Comparison of ENCODE assay signal across 7 cellular contexts in genomic region chr22:29545053-29545452, GRCh38. TPM values are rescaled to one million over a fixed set of nuclear protein-coding genes. Genes with fewer than 3 reads are reported as not detected.
A peak's percentile ranks its signal among the peaks of the same experiment; 100 is the strongest.
DNase-seq lines count a peak whose midpoint lies in the region; ATAC-seq, FAIRE-seq and TF ChIP-seq lines count a peak whose summit lies in the region.
"Not testable (repeated sequence)": the region's sequence is repeated elsewhere in the genome, so short reads cannot be mapped to it uniquely, and the experiment has no call there.

No MANE protein-coding gene starts in this region.

- peaks cover 81% of the 10 kb centered on the region for H3K36me3 Mint-ChIP-seq in CD8-positive, alpha-beta T cell
- H3K36me3 Mint-ChIP-seq in activated T-helper 17 cell treated with anti-CD3 and anti-CD28 coated beads, Interleukin-2, amount 50 U/mL, for 72 hours (ENCODE audit: low read depth): peaks cover 95% of the 10 kb centered on the region
- peaks cover 39% of the 10 kb centered on the region for H3K36me3 Mint-ChIP-seq in neural progenitor cell

- 54% methylated on average over 6 of the region's 8 CpGs for WGBS in K562 (ENCODE audit: insufficient coverage, low coverage, missing lambda C conversion rate)

- H3K27ac Mint-ChIP-seq in CD8-positive, alpha-beta T cell: peak overlapping the region; percentile 7
- peak overlapping the region; percentile 44 for H3K27ac Mint-ChIP-seq in activated T-helper 17 cell treated with anti-CD3 and anti-CD28 coated beads, Interleukin-2, amount 50 U/mL, for 72 hours
- H3K27ac Mint-ChIP-seq in neural progenitor cell: peak overlapping the region; percentile 5

- not testable (repeated sequence) for H3K79me2 ChIP-seq in K562 (ENCODE audit: control insufficient read depth, insufficient read depth, low read length); neural progenitor cell (ENCODE audit: low read depth)

- not testable (repeated sequence) for H3K4me1 ChIP-seq in CD8-positive, alpha-beta T cell (ENCODE audit: insufficient read depth, low read length); K562 (replicated peaks in 1 of 2; ENCODE audit: control insufficient read depth in 2 of 2, insufficient read depth in 2 of 2, low read length in 2 of 2); neural progenitor cell

- peaks cover 28% of the 10 kb centered on the region for H3K36me3 ChIP-seq in CD8-positive, alpha-beta T cell (ENCODE audit: insufficient read depth, low read length)
- H3K36me3 ChIP-seq in K562 (ENCODE audit: control insufficient read depth, insufficient read depth, low read length) (peaks cover 75% of the 10 kb centered on the region; the same call in 2 of the 3 replicates), neural progenitor cell (peaks cover 16% of the 10 kb centered on the region)

- not testable (repeated sequence) for TF ChIP-seq EP300 in K562 (IDR thresholded peaks at IDR 0.05; ENCODE audit: low read length)

- not testable (repeated sequence) for H2AFZ ChIP-seq in K562 (ENCODE audit: low read depth, low read length); neural progenitor cell (replicated peaks)

- intact Hi-C loops in CD8-positive, alpha-beta T cell (cut with DNase I, micrococcal nuclease); K562 (cut with micrococcal nuclease): not testable (repeated sequence)

- H3K4me2 ChIP-seq in K562 (ENCODE audit: insufficient read depth, low read length); neural progenitor cell: not testable (repeated sequence)

- CTCF ChIA-PET in CD8-positive, alpha-beta T cell (lab: Charles Lee); K562 (lab: Yijun Ruan, JAX; ENCODE audit: low intra/inter-chr PET ratio): not testable (repeated sequence)

- BruUV-seq in K562 (replicated peaks; lab: Mats Ljungman, UMichigan): not testable (repeated sequence)

- not testable (repeated sequence) for H3K27ac ChIP-seq in CD8-positive, alpha-beta T cell (ENCODE audit: low read depth, low read length); K562 (ENCODE audit: extremely low read depth, low read depth, low read length); neural progenitor cell
- H3K27ac ChIP-seq in VCaP: peak overlapping the region; percentile 19; the same call in 1 of the 2 replicates

- not testable (repeated sequence) for FAIRE-seq in K562 (lab: Jason Lieb, UNC)

- H3K27me3 ChIP-seq in CD8-positive, alpha-beta T cell (ENCODE audit: insufficient read depth, low read length); K562 (ENCODE audit: control insufficient read depth in 2 of 2, insufficient read depth in 2 of 2, low read length in 2 of 2); neural progenitor cell: not testable (repeated sequence)

- not testable (repeated sequence) for H4K20me1 ChIP-seq in K562 (replicated peaks; ENCODE audit: control insufficient read depth, insufficient read depth, low read length); neural progenitor cell (ENCODE audit: low read depth)

- not testable (repeated sequence) for H3K4me3 Mint-ChIP-seq in CD8-positive, alpha-beta T cell; activated T-helper 17 cell treated with anti-CD3 and anti-CD28 coated beads, Interleukin-2, amount 50 U/mL, for 72 hours; neural progenitor cell

- POLR2A ChIA-PET in CD8-positive, alpha-beta T cell (lab: Charles Lee); K562 (lab: Yijun Ruan, JAX): not testable (repeated sequence)

- TF ChIP-seq POLR2A in K562 (conservative IDR thresholded peaks at IDR 0.05): not testable (repeated sequence)

- not testable (repeated sequence) for TF ChIP-seq CTCF in CD8-positive, alpha-beta T cell (IDR thresholded peaks at IDR 0.05); VCaP (conservative IDR thresholded peaks at IDR 0.05); K562 (IDR thresholded peaks at IDR 0.05 in 2 of 3, conservative IDR thresholded peaks at IDR 0.05 in 1 of 3; ENCODE audit: insufficient read depth in 2 of 3, low read depth in 1 of 3, low read length in 3 of 3); choroid plexus epithelial cell (conservative IDR thresholded peaks at IDR 0.05; ENCODE audit: low read depth, low read length); neural progenitor cell (IDR thresholded peaks at IDR 0.05)

- H3K9me1 ChIP-seq in K562 (ENCODE audit: control insufficient read depth, insufficient read depth, low read length): not testable (repeated sequence)

- not testable (repeated sequence) for DNase-seq in CD8-positive, alpha-beta T cell; K562 (ENCODE audit: extremely low read depth in 1 of 4, low spot score in 3 of 4); neural progenitor cell (ENCODE audit: low spot score)
- DNase-seq in SK-MEL-5 (ENCODE audit: low read depth, low spot score) (peak; percentile 29), choroid plexus epithelial cell (ENCODE audit: low read depth) (peak; percentile 18)

- H3K9me3 Mint-ChIP-seq in CD8-positive, alpha-beta T cell; activated T-helper 17 cell treated with anti-CD3 and anti-CD28 coated beads, Interleukin-2, amount 50 U/mL, for 72 hours; neural progenitor cell: not testable (repeated sequence)

- H3F3A ChIP-seq in neural progenitor cell (ENCODE audit: low read depth): not testable (repeated sequence)

- in situ Hi-C loops in SK-MEL-5 (cut with HindIII; ENCODE audit: low pct_unique_long_range_greater_than_20kb, low sequenced_read_pairs); K562 (cut with MboI): not testable (repeated sequence)

- H3K9me3 ChIP-seq in CD8-positive, alpha-beta T cell (ENCODE audit: low read length); K562 (replicated peaks; ENCODE audit: control insufficient read depth, insufficient read depth, low read depth, low read length); neural progenitor cell (ENCODE audit: low read depth): not testable (repeated sequence)

- ATAC-seq in CD8-positive, alpha-beta T cell; activated T-helper 17 cell treated with anti-CD3 and anti-CD28 coated beads, Interleukin-2, amount 50 U/mL, for 72 hours (replicated peaks); K562: not testable (repeated sequence)

- not testable (repeated sequence) for H3K4me3 ChIP-seq in CD8-positive, alpha-beta T cell (ENCODE audit: low read depth, low read length); K562; choroid plexus epithelial cell (ENCODE audit: low read depth, low read length); neural progenitor cell

- TF ChIP-seq RAD21 in K562 (CRISPR knock-in tag; conservative IDR thresholded peaks at IDR 0.05 in 1 of 2, IDR thresholded peaks at IDR 0.05 in 1 of 2): not testable (repeated sequence)

- H3K4me1 Mint-ChIP-seq in CD8-positive, alpha-beta T cell (ENCODE audit: low read depth): peaks cover 10% of the 10 kb centered on the region
- H3K4me1 Mint-ChIP-seq in activated T-helper 17 cell treated with anti-CD3 and anti-CD28 coated beads, Interleukin-2, amount 50 U/mL, for 72 hours; neural progenitor cell: not testable (repeated sequence)

- not testable (repeated sequence) for H3K27me3 Mint-ChIP-seq in CD8-positive, alpha-beta T cell (ENCODE audit: low read depth); activated T-helper 17 cell treated with anti-CD3 and anti-CD28 coated beads, Interleukin-2, amount 50 U/mL, for 72 hours; neural progenitor cell (ENCODE audit: insufficient read depth, low read depth)

- not testable (repeated sequence) for H3K9ac ChIP-seq in K562 (ENCODE audit: insufficient read depth in 1 of 2, low read depth in 2 of 2, low read length in 2 of 2); neural progenitor cell

RNA-seq across cellular contexts. Expression of gene THOC5, which starts 8.5 kb away (rescaled TPM):
- 10 to 100 TPM; 33.5 to 35.0 TPM for total RNA-seq in CD8-positive, alpha-beta T cell
- 107 and 115 TPM in 2 replicates for total RNA-seq in SK-MEL-5 (2014; rRNA removed; shearing (Covaris generic))
- polyA plus RNA-seq in SK-MEL-5 (2015; cell fraction: cytosol; rRNA removed): 76.6 and 115 TPM in 2 replicates
- polyA plus RNA-seq in SK-MEL-5 (2015; cell fraction: nucleus; rRNA removed): 228 and 244 TPM in 2 replicates
- 10 to 100 TPM; 51.4 to 65.9 TPM for total RNA-seq in activated T-helper 17 cell treated with anti-CD3 and anti-CD28 coated beads, Interleukin-2, amount 50 U/mL, for 72 hours
- 114 and 141 TPM in 2 replicates for total RNA-seq in K562 (2011; cell fraction: chromatin; rRNA removed; ENCODE audit: low replicate concordance)
- total RNA-seq in K562 (2011; cell fraction: nucleolus; rRNA removed): 84.7 and 85.2 TPM in 2 replicates
- 72.6 and 76.2 TPM in 2 replicates for total RNA-seq in K562 (2011; cell fraction: nucleoplasm; rRNA removed)
- total RNA-seq in K562 (2014; rRNA removed) (50.9 and 56.5 TPM in 2 replicates), K562 (2014; rRNA removed; fragmentation: Illumina TruSeq; extraction: Trizol) (49.3 and 51.4 TPM in 2 replicates), K562 (2015; rRNA removed; fragmentation: Illumina TruSeq; extraction: Trizol) (44.7 and 45.3 TPM in 2 replicates), K562 (2021) (71.2 and 75.1 TPM in 2 replicates), neural progenitor cell (ENCODE audit: low replicate concordance) (42.9 and 49.0 TPM in 2 replicates)
- polyA plus RNA-seq in K562 (2011; rRNA removed) (60.0 and 64.3 TPM in 2 replicates), K562 (2014; fragmentation: Illumina TruSeq; extraction: Trizol) (55.8 and 56.8 TPM in 2 replicates), K562 (2014; fragmentation: Nextera tagmentation; extraction: Ambion mirVana) (10 to 100 TPM; 46.3 to 96.5 TPM), K562 (2014; rRNA removed) (46.8 and 47.9 TPM in 2 replicates)
- polyA plus RNA-seq in K562 (2011; cell fraction: cytosol; rRNA removed): 47.4 and 54.4 TPM in 2 replicates
- polyA plus RNA-seq in K562 (2011; cell fraction: nucleus; rRNA removed): 50.4 and 52.8 TPM in 2 replicates
- polyA plus RNA-seq in K562 (2012): 49.5 and 66.4 TPM in 2 replicates
- polyA minus RNA-seq in K562 (2011; rRNA and poly(A)+ RNA removed): 80.4 and 90.7 TPM in 2 replicates
- polyA minus RNA-seq in K562 (2011; cell fraction: cytosol; rRNA and poly(A)+ RNA removed): 44.9 and 47.3 TPM in 2 replicates
- 20.9 and 31.4 TPM in 2 replicates for polyA minus RNA-seq in K562 (2011; cell fraction: nucleus; rRNA and poly(A)+ RNA removed)

RNA-seq across cellular contexts. Expression of gene NIPSNAP1, which starts 35.9 kb away (rescaled TPM):
- 10 to 100 TPM; 15.9 to 16.1 TPM for total RNA-seq in CD8-positive, alpha-beta T cell
- 97.5 and 98.4 TPM in 2 replicates for total RNA-seq in SK-MEL-5 (2014; rRNA removed; shearing (Covaris generic))
- 79.4 and 101 TPM in 2 replicates for polyA plus RNA-seq in SK-MEL-5 (2015; cell fraction: cytosol; rRNA removed)
- 35.1 and 65.5 TPM in 2 replicates for polyA plus RNA-seq in SK-MEL-5 (2015; cell fraction: nucleus; rRNA removed)
- 10 to 100 TPM; 33.0 to 44.1 TPM for total RNA-seq in activated T-helper 17 cell treated with anti-CD3 and anti-CD28 coated beads, Interleukin-2, amount 50 U/mL, for 72 hours
- total RNA-seq in K562 (2011; cell fraction: chromatin; rRNA removed; ENCODE audit: low replicate concordance): 25.2 and 45.8 TPM in 2 replicates
- 29.2 and 30.9 TPM in 2 replicates for total RNA-seq in K562 (2011; cell fraction: nucleolus; rRNA removed)
- 33.9 and 44.9 TPM in 2 replicates for total RNA-seq in K562 (2011; cell fraction: nucleoplasm; rRNA removed)
- total RNA-seq in K562 (2014; rRNA removed): 22.4 and 27.9 TPM in 2 replicates
- total RNA-seq in K562 (2014; rRNA removed; fragmentation: Illumina TruSeq; extraction: Trizol): 26.0 and 27.3 TPM in 2 replicates
- total RNA-seq in K562 (2015; rRNA removed; fragmentation: Illumina TruSeq; extraction: Trizol): 21.0 and 21.4 TPM in 2 replicates
- 24.1 and 24.8 TPM in 2 replicates for total RNA-seq in K562 (2021)
- polyA plus RNA-seq in K562 (2011; rRNA removed): 55.0 and 57.1 TPM in 2 replicates
- 39.0 and 41.9 TPM in 2 replicates for polyA plus RNA-seq in K562 (2011; cell fraction: cytosol; rRNA removed)
- polyA plus RNA-seq in K562 (2011; cell fraction: nucleus; rRNA removed): 26.0 and 27.4 TPM in 2 replicates
- polyA plus RNA-seq in K562 (2012): 27.7 and 40.8 TPM in 2 replicates
- polyA plus RNA-seq in K562 (2014; fragmentation: Illumina TruSeq; extraction: Trizol): 31.9 and 35.0 TPM in 2 replicates
- 10 to 100 TPM; 10.2 to 13.5 TPM for polyA plus RNA-seq in K562 (2014; fragmentation: Nextera tagmentation; extraction: Ambion mirVana)
- 26.4 and 32.0 TPM in 2 replicates for polyA plus RNA-seq in K562 (2014; rRNA removed)
- polyA minus RNA-seq in K562 (2011; rRNA and poly(A)+ RNA removed): 24.9 and 25.8 TPM in 2 replicates
- polyA minus RNA-seq in K562 (2011; cell fraction: cytosol; rRNA and poly(A)+ RNA removed): 19.2 and 21.1 TPM in 2 replicates
- polyA minus RNA-seq in K562 (2011; cell fraction: nucleus; rRNA and poly(A)+ RNA removed): 7.9 and 11.9 TPM in 2 replicates
- 266 and 311 TPM in 2 replicates for total RNA-seq in neural progenitor cell (ENCODE audit: low replicate concordance)

RNA-seq across cellular contexts. Expression of gene NF2, which starts 58.4 kb away (rescaled TPM):
- 10 to 100 TPM; 22.6 to 23.2 TPM for total RNA-seq in CD8-positive, alpha-beta T cell
- total RNA-seq in SK-MEL-5 (2014; rRNA removed; shearing (Covaris generic)): 47.7 and 53.8 TPM in 2 replicates
- polyA plus RNA-seq in SK-MEL-5 (2015; cell fraction: cytosol; rRNA removed): 48.9 and 55.0 TPM in 2 replicates
- polyA plus RNA-seq in SK-MEL-5 (2015; cell fraction: nucleus; rRNA removed): 10.2 and 14.1 TPM in 2 replicates
- total RNA-seq in activated T-helper 17 cell treated with anti-CD3 and anti-CD28 coated beads, Interleukin-2, amount 50 U/mL, for 72 hours: 10 to 100 TPM; 28.5 to 59.9 TPM
- total RNA-seq in K562 (2011; cell fraction: chromatin; rRNA removed; ENCODE audit: low replicate concordance): 30.7 and 40.6 TPM in 2 replicates
- total RNA-seq in K562 (2011; cell fraction: nucleolus; rRNA removed): 21.0 and 23.7 TPM in 2 replicates
- 26.1 and 26.9 TPM in 2 replicates for total RNA-seq in K562 (2011; cell fraction: nucleoplasm; rRNA removed)
- 20.2 and 24.9 TPM in 2 replicates for total RNA-seq in K562 (2014; rRNA removed)
- total RNA-seq in K562 (2014; rRNA removed; fragmentation: Illumina TruSeq; extraction: Trizol): 21.7 and 22.4 TPM in 2 replicates
- total RNA-seq in K562 (2015; rRNA removed; fragmentation: Illumina TruSeq; extraction: Trizol): 19.5 and 20.0 TPM in 2 replicates
- 32.5 and 33.8 TPM in 2 replicates for total RNA-seq in K562 (2021)
- polyA plus RNA-seq in K562 (2011; rRNA removed): 11.8 and 15.2 TPM in 2 replicates
- 9.0 and 14.5 TPM in 2 replicates for polyA plus RNA-seq in K562 (2011; cell fraction: cytosol; rRNA removed)
- polyA plus RNA-seq in K562 (2011; cell fraction: nucleus; rRNA removed): 6.9 and 8.0 TPM in 2 replicates
- polyA plus RNA-seq in K562 (2012): 5.3 and 7.7 TPM in 2 replicates
- polyA plus RNA-seq in K562 (2014; fragmentation: Illumina TruSeq; extraction: Trizol): 9.1 TPM in 2 replicates
- 1 to 10 TPM; 2.2 to 2.8 TPM for polyA plus RNA-seq in K562 (2014; fragmentation: Nextera tagmentation; extraction: Ambion mirVana)
- polyA plus RNA-seq in K562 (2014; rRNA removed): 11.5 and 14.2 TPM in 2 replicates
- polyA minus RNA-seq in K562 (2011; rRNA and poly(A)+ RNA removed): 28.1 and 37.4 TPM in 2 replicates
- 16.1 and 17.8 TPM in 2 replicates for polyA minus RNA-seq in K562 (2011; cell fraction: cytosol; rRNA and poly(A)+ RNA removed)
- polyA minus RNA-seq in K562 (2011; cell fraction: nucleus; rRNA and poly(A)+ RNA removed): 8.5 and 14.0 TPM in 2 replicates
- 18.7 and 28.1 TPM in 2 replicates for total RNA-seq in neural progenitor cell (ENCODE audit: low replicate concordance)
